ENCODE assay signal across 1 cellular context in the genomic region with DNA sequence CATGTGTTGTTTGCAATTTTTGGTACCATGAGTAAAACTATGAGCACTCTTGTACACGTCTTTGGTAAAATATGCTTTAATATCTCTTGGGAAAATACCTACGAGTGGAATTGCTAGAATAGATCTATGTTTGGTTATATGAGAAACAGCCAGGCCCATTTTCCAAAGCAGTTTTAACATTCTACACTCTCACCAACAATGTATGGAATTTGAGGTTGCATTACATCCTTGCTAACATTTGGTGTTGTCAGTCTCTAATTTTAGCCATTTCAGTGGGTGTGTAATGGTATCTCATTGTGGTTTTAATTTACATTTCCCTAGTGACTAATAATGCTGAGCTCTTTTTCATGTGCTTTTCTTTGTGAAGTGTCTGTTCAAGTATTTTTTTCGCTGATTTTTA.
TF ChIP-seq lines count a peak whose summit lies in the region.

No MANE protein-coding gene starts in this region.

TF ChIP-seq in SK-N-SH treated with all-trans-retinoic acid at 6 μM for 48 hours, 23 proteins besides CTCF, POLR2A, EP300 and RAD21 (continued from another document):
- TF ChIP-seq, protein P1, sequence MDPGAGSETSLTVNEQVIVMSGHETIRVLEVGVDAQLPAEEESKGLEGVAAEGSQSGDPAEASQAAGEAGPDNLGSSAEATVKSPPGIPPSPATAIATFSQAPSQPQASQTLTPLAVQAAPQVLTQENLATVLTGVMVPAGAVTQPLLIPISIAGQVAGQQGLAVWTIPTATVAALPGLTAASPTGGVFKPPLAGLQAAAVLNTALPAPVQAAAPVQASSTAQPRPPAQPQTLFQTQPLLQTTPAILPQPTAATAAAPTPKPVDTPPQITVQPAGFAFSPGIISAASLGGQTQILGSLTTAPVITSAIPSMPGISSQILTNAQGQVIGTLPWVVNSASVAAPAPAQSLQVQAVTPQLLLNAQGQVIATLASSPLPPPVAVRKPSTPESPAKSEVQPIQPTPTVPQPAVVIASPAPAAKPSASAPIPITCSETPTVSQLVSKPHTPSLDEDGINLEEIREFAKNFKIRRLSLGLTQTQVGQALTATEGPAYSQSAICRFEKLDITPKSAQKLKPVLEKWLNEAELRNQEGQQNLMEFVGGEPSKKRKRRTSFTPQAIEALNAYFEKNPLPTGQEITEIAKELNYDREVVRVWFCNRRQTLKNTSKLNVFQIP (CRISPR knock-in tag; IDR thresholded peaks at IDR 0.05; ENCODE audit: borderline replicate concordance, low read depth), result no peak
- no peak for TF ChIP-seq GLIS3 (CRISPR knock-in tag; IDR thresholded peaks at IDR 0.05)
- no peak for TF ChIP-seq TCF4 (CRISPR knock-in tag; IDR thresholded peaks at IDR 0.05; ENCODE audit: borderline replicate concordance)
- TF ChIP-seq, protein P2, sequence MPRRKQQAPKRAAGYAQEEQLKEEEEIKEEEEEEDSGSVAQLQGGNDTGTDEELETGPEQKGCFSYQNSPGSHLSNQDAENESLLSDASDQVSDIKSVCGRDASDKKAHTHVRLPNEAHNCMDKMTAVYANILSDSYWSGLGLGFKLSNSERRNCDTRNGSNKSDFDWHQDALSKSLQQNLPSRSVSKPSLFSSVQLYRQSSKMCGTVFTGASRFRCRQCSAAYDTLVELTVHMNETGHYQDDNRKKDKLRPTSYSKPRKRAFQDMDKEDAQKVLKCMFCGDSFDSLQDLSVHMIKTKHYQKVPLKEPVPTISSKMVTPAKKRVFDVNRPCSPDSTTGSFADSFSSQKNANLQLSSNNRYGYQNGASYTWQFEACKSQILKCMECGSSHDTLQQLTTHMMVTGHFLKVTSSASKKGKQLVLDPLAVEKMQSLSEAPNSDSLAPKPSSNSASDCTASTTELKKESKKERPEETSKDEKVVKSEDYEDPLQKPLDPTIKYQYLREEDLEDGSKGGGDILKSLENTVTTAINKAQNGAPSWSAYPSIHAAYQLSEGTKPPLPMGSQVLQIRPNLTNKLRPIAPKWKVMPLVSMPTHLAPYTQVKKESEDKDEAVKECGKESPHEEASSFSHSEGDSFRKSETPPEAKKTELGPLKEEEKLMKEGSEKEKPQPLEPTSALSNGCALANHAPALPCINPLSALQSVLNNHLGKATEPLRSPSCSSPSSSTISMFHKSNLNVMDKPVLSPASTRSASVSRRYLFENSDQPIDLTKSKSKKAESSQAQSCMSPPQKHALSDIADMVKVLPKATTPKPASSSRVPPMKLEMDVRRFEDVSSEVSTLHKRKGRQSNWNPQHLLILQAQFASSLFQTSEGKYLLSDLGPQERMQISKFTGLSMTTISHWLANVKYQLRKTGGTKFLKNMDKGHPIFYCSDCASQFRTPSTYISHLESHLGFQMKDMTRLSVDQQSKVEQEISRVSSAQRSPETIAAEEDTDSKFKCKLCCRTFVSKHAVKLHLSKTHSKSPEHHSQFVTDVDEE (CRISPR knock-in tag; IDR thresholded peaks at IDR 0.05), result no peak
